8 cellular contexts compared by ENCODE assay signal in the genomic region with DNA sequence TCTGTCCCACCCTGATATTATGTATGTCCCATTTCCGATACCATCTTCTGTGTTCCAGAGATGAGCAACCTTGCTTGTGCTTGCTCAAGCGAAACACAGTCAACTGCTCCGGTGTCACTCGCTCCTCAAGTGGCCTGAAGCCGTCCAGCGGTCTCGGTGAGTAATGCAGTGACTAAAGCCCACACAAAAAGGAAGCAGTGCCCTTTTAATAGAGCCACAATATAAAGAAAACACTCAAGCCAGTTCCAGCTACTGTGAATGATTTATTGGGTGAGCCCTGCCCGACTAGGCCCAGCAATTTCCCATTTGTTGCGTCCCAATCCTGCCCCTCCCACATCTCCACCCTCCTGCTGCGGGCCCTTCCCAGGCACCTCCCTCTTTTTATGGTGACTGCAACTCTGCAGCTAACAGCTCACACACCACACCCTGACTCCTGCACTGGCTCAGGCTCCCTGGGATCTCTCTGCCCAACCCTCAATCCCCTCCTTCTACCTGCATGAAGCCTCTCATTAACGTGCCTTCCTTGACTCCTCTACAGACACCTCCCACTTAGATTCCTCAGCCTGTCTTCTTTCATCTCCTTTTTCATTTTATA. TPM values are rescaled to one million over a fixed set of nuclear protein-coding genes. Genes with fewer than 3 reads are reported as not detected.
DNase-seq lines count a peak whose midpoint lies in the region; ATAC-seq and TF ChIP-seq lines count a peak whose summit lies in the region.

No MANE protein-coding gene starts in this region.

- H3K9me3 ChIP-seq in hepatocyte (ENCODE audit: low read depth) (no peaks in the 10 kb centered on the region), testis (no peaks in the 10 kb centered on the region)

- no peak for TF ChIP-seq POLR2A in testis (IDR thresholded peaks at IDR 0.05)

- H3K4me3 ChIP-seq in hepatocyte (no peak overlapping the region), testis (no peak overlapping the region)

- H3K4me2 ChIP-seq in hepatocyte: peak overlapping the region; percentile 65

- H3K27ac ChIP-seq in hepatocyte: peak overlapping the region; percentile 84
- no peak overlapping the region for H3K27ac ChIP-seq in testis

- H4K20me1 ChIP-seq in hepatocyte (ENCODE audit: insufficient read depth, poor library complexity, severe bottlenecking): no peaks in the 10 kb centered on the region

- H3K4me1 ChIP-seq in hepatocyte (ENCODE audit: insufficient read depth): peaks cover 20% of the 10 kb centered on the region
- no peaks in the 10 kb centered on the region for H3K4me1 ChIP-seq in testis

- H3K27me3 ChIP-seq in hepatocyte: no peaks in the 10 kb centered on the region
- H3K27me3 ChIP-seq in testis: no peaks in the 10 kb centered on the region

- TF ChIP-seq CTCF in hepatocyte (IDR thresholded peaks at IDR 0.05; ENCODE audit: poor library complexity) (peak; percentile 20), testis (IDR thresholded peaks at IDR 0.05) (no peak)

- DNase-seq in ELR (ENCODE audit: low read depth): peak; percentile 45
- peak; percentile 19 for DNase-seq in SK-N-DZ (ENCODE audit: low spot score)
- DNase-seq in hepatocyte (ENCODE audit: low spot score): peak; percentile 82
- peak; percentile 17 for DNase-seq in testis
- no peak for DNase-seq in activated T-cell treated with anti-CD3 and anti-CD28 coated beads, Interleukin-2, amount 50 U/mL, for 1 hour
- no peak for DNase-seq in central memory CD4-positive, alpha-beta T cell

- no peak overlapping the region for H2AFZ ChIP-seq in hepatocyte

- H3K36me3 ChIP-seq in hepatocyte (replicated peaks; ENCODE audit: insufficient read depth, low read depth) (no peaks in the 10 kb centered on the region), testis (ENCODE audit: low read depth, missing control alignments) (no peaks in the 10 kb centered on the region)

- WGBS in hepatocyte (ENCODE audit: low lambda C conversion rate, missing lambda C conversion rate): 42% methylated on average over 11 of the region's 11 CpGs
- 33 to 38% methylated on average over 11 of the region's 11 CpGs for WGBS in testis, 2 donors

- ATAC-seq in GM21447 (IDR thresholded peaks at IDR 0.05; ENCODE audit: unreplicated experiment) (peak; percentile 84), HG03558 (IDR thresholded peaks at IDR 0.05; ENCODE audit: extremely low read depth, unreplicated experiment) (peak; percentile 92)

- no peaks in the 10 kb centered on the region for H3K79me2 ChIP-seq in hepatocyte

- intact Hi-C loops in testis (cut with DNase I; ENCODE audit: low total_unique reads): no loop called here

- H3K9me2 ChIP-seq in hepatocyte (replicated peaks; ENCODE audit: insufficient read depth): no peaks in the 10 kb centered on the region

RNA-seq across cellular contexts. Expression of a gene that starts 44.2 kb away (rescaled TPM):
- not detected in 2 replicates for polyA plus RNA-seq in SK-N-DZ (2014; cell fraction: cytosol; rRNA removed)
- not detected in 2 replicates for polyA plus RNA-seq in SK-N-DZ (2014; cell fraction: nucleus; rRNA removed)
- 0.30 and 0.56 TPM in 2 replicates for total RNA-seq in hepatocyte
- 0.26 TPM in 1 of 2 replicates, not detected in the other for polyA plus RNA-seq in hepatocyte
- total RNA-seq in testis: under 1 TPM in 1 of 2 donors, not detected in 1; 0.12 TPM
- polyA plus RNA-seq in testis (ENCODE audit: insufficient read depth, low read depth, low replicate concordance): 0.07 TPM

Comparison
In these comparisons a context has a peak if more than half of its experiments do, and no peak if none do; other contexts are left out.
1. DNase-seq: peak in ELR (single experiment), SK-N-DZ (single experiment), hepatocyte (single experiment) and testis (single experiment); none in activated T-cell treated with anti-CD3 and anti-CD28 coated beads, Interleukin-2, amount 50 U/mL, for 1 hour (single experiment) and central memory CD4-positive, alpha-beta T cell (single experiment).